Comparison of ENCODE assay signal across 17 cellular contexts in genomic region chr11:94141511-94142307, GRCh38. TPM values are rescaled to one million over a fixed set of nuclear protein-coding genes. Genes with fewer than 3 reads are reported as not detected.
DNase-seq lines count a peak whose midpoint lies in the region; ATAC-seq and TF ChIP-seq lines count a peak whose summit lies in the region.
"Had no signal": no experiment of that assay in that cellular context is flagged by ENCODE, and none has a peak within 500 bp of the region (broad histone marks: within the 10 kb centered on the region; RNA-seq: fewer than 3 reads in every experiment).

No MANE protein-coding gene starts in this region.

- H4K91ac ChIP-seq in IMR-90 (ENCODE audit: insufficient read depth, low read depth, low read length): peak overlapping the region; percentile 19

- H3K36me3 Mint-ChIP-seq in neural progenitor cell (peaks cover 1% of the 10 kb centered on the region), Caco-2 (ENCODE audit: insufficient read depth, unreplicated experiment) (no peaks in the 10 kb centered on the region)
- H3K36me3 Mint-ChIP-seq in activated T-helper 1 cell treated with anti-CD3 and anti-CD28 coated beads, Interleukin-12 subunit alpha, Interleukin-12 subunit beta, Interleukin-2, Interleukin-4 antibody, amounts not matched to agents 30 ng/mL and 10 ng/mL and 1 ng/mL, durations not matched to agents 14 hours and 24 hours and 36 hours (ENCODE audit: low read depth): peaks cover 10% of the 10 kb centered on the region

- peak overlapping the region; percentile 35; the same call in 2 of the 3 replicates for H2BK15ac ChIP-seq in IMR-90 (ENCODE audit: low read depth, low read length)

- peaks cover 100% of the 10 kb centered on the region for H3K79me2 ChIP-seq in neural progenitor cell (ENCODE audit: low read depth)

- in situ Hi-C loops in IMR-90 (cut with MboI; ENCODE audit: low sequenced_read_pairs): loop anchor here (25.0 kb wide), 3 partner anchors 621 to 1129 kb away; partner anchors contain the start of gene AMOTL1

- H2AFZ ChIP-seq in IMR-90 (replicated peaks; ENCODE audit: low read length, poor library complexity): peak overlapping the region; percentile 8
- no peak overlapping the region for H2AFZ ChIP-seq in neural progenitor cell (replicated peaks)

- H2BK20ac ChIP-seq in IMR-90 (ENCODE audit: low read depth, low read length): peak overlapping the region; percentile 63

- peak overlapping the region; percentile 44; the same call in 1 of the 2 replicates for H4K5ac ChIP-seq in IMR-90 (ENCODE audit: low read depth, low read length)

- peaks cover 27% of the 10 kb centered on the region for H3K9me1 ChIP-seq in IMR-90 (ENCODE audit: insufficient read depth, low read length)

- H3K27ac ChIP-seq in BLaER1 treated with 17β-estradiol and CSF1 and Interleukin-3, amounts not matched to agents 10 nM and 100 nM: peak overlapping the region in 5 of 11 experiments; percentile 7 to 22 (median 15); a peak in 5 of 22 replicates
- no peak overlapping the region for H3K27ac ChIP-seq in IMR-90 (ENCODE audit: insufficient read depth, low read length)
- peak overlapping the region; percentile 54 for H3K27ac ChIP-seq in epithelial cell of prostate
- peak overlapping the region; percentile 22 for H3K27ac ChIP-seq in neural progenitor cell
- H3K27ac ChIP-seq in psoas muscle: no peak overlapping the region
- H3K27ac ChIP-seq: SJSA1 had no signal

- peak overlapping the region; percentile 62 for H3K23ac ChIP-seq in IMR-90 (ENCODE audit: low read depth, low read length)

- H2AK9ac ChIP-seq in IMR-90 (replicated peaks; ENCODE audit: low read depth, low read length, poor library complexity): peak overlapping the region; percentile 39

- H3K27me3 Mint-ChIP-seq in neural progenitor cell (ENCODE audit: insufficient read depth, low read depth): peaks cover 2% of the 10 kb centered on the region
- H3K27me3 Mint-ChIP-seq in Caco-2 (ENCODE audit: insufficient read depth, unreplicated experiment): no peaks in the 10 kb centered on the region
- H3K27me3 Mint-ChIP-seq in activated T-helper 1 cell treated with anti-CD3 and anti-CD28 coated beads, Interleukin-12 subunit alpha, Interleukin-12 subunit beta, Interleukin-2, Interleukin-4 antibody, amounts not matched to agents 30 ng/mL and 10 ng/mL and 1 ng/mL, durations not matched to agents 14 hours and 24 hours and 36 hours (ENCODE audit: insufficient read depth): no peaks in the 10 kb centered on the region

- TF ChIP-seq RAD21 in IMR-90 (IDR thresholded peaks at IDR 0.05; ENCODE audit: low read length): no peak

- H3K4me1 ChIP-seq in BLaER1 treated with 17β-estradiol and CSF1 and Interleukin-3, amounts not matched to agents 10 nM and 100 nM: peaks cover 24 to 62% (median 34%) of the 10 kb centered on the region in 10 experiments; a peak in 19 of 20 replicates
- H3K4me1 ChIP-seq in IMR-90 (ENCODE audit: control insufficient read depth, insufficient read depth, low read length): peaks cover 26% of the 10 kb centered on the region
- peaks cover 49% of the 10 kb centered on the region for H3K4me1 ChIP-seq in neural progenitor cell
- H3K4me1 ChIP-seq in Caco-2: 0 out of 2 replicates have a peak, but pooled peaks cover 5% of the 10 kb centered on the region
- no peaks in the 10 kb centered on the region for H3K4me1 ChIP-seq in psoas muscle

- POLR2A ChIA-PET in IMR-90 (lab: Charles Lee; ENCODE audit: unreplicated experiment) (no interaction called here), Caco-2 (lab: Charles Lee) (no interaction called here)

- CTCF ChIA-PET in IMR-90 (lab: Yijun Ruan, JAX): no interaction called here
- CTCF ChIA-PET in Caco-2 (lab: Charles Lee): interaction anchor here (1.0 to 1.1 kb wide), 2 partner anchors 13 to 246 kb away, joined by 3 to 4 read pairs; partner anchors contain the start of gene PANX1

- intact Hi-C loops in IMR-90 (cut with micrococcal nuclease) (no loop called here), Caco-2 (cut with micrococcal nuclease; ENCODE audit: unreplicated experiment) (no loop called here), psoas muscle (cut with DNase I) (no loop called here)
- intact Hi-C loops in activated T-helper 1 cell treated with anti-CD3 and anti-CD28 coated beads, Interleukin-12 subunit alpha, Interleukin-12 subunit beta, Interleukin-2, Interleukin-4 antibody, amounts not matched to agents 30 ng/mL and 10 ng/mL and 1 ng/mL, durations not matched to agents 14 hours and 24 hours and 36 hours (cut with micrococcal nuclease): no loop called here

- peaks cover 21 to 43% (median 38%) of the 10 kb centered on the region in 11 experiments for H3K9me3 ChIP-seq in BLaER1 treated with 17β-estradiol and CSF1 and Interleukin-3, amounts not matched to agents 10 nM and 100 nM (replicated peaks in 1 of 11)
- H3K9me3 ChIP-seq in IMR-90 (ENCODE audit: control insufficient read depth, insufficient read depth, low read length): no peaks in the 10 kb centered on the region
- no peaks in the 10 kb centered on the region for H3K9me3 ChIP-seq in neural progenitor cell (ENCODE audit: low read depth)
- H3K9me3 ChIP-seq in Caco-2: no peaks in the 10 kb centered on the region
- no peaks in the 10 kb centered on the region for H3K9me3 ChIP-seq in psoas muscle
- H3K9me3 ChIP-seq: SJSA1 had no signal

- H3K9ac ChIP-seq in BLaER1 treated with 17β-estradiol and CSF1 and Interleukin-3, amounts not matched to agents 10 nM and 100 nM: no peak overlapping the region
- no peak overlapping the region; the same call in 1 of the 2 replicates for H3K9ac ChIP-seq in IMR-90 (ENCODE audit: low read depth, low read length)
- no peak overlapping the region for H3K9ac ChIP-seq in neural progenitor cell

- no peak overlapping the region for H3K4me3 ChIP-seq in BLaER1 treated with 17β-estradiol and CSF1 and Interleukin-3, amounts not matched to agents 10 nM and 100 nM
- no peak overlapping the region for H3K4me3 ChIP-seq in IMR-90 (ENCODE audit: insufficient read depth, low read depth, low read length)
- H3K4me3 ChIP-seq in neural progenitor cell: no peak overlapping the region
- H3K4me3 ChIP-seq in Caco-2 (ENCODE audit: low read depth, low read length): no peak overlapping the region
- no peak overlapping the region for H3K4me3 ChIP-seq in psoas muscle
- H3K4me3 ChIP-seq: SJSA1 had no signal

- no peak for TF ChIP-seq POLR2A in IMR-90 (IDR thresholded peaks at IDR 0.05; ENCODE audit: low read depth, low read length)

- dilution Hi-C loops in IMR-90 (cut with HindIII; ENCODE audit: low sequenced_read_pairs, unreplicated experiment): no loop called here

- DNase-seq in IMR-90 (no peak), epithelial cell of prostate (ENCODE audit: low read depth, low spot score) (no peak), neural progenitor cell (ENCODE audit: low spot score) (peak; percentile 25), Caco-2 (no peak), psoas muscle (no peak)
- no peak for DNase-seq in activated T-helper 1 cell treated with anti-CD3 and anti-CD28 coated beads, Interleukin-12 subunit alpha, Interleukin-12 subunit beta, Interleukin-2, Interleukin-4 antibody, amounts not matched to agents 30 ng/mL and 10 ng/mL and 1 ng/mL, durations not matched to agents 14 hours and 24 hours and 36 hours (ENCODE audit: low spot score)
- no peak for DNase-seq in activated T-cell treated with anti-CD3 and anti-CD28 coated beads, Interleukin-2, amount 50 U/mL, for 1 hour
- DNase-seq: activated CD4-positive, alpha-beta T cell treated with anti-CD3 and anti-CD28 coated beads for 1 hour; activated gamma-delta T cell treated with Interleukin-2 at 50 U/mL for 16 hours; amygdala; COR-L47; KBM-7; NCI-H2081; NCI-H510A treated with DMSO at 0.1 percent for 48 hours; T1000 had no signal

- H3K18ac ChIP-seq in IMR-90 (ENCODE audit: low read depth, low read length): peak overlapping the region; percentile 70

- no peak overlapping the region for H3K56ac ChIP-seq in IMR-90 (ENCODE audit: extremely low read depth, insufficient read depth, low read length)

- peak; percentile 35 for ATAC-seq in IMR-90 (ENCODE audit: low read depth)
- no peak for ATAC-seq in psoas muscle

- peak overlapping the region; percentile 80; the same call in 1 of the 2 replicates for H3K14ac ChIP-seq in IMR-90 (replicated peaks; ENCODE audit: low read depth, low read length)

- TF ChIP-seq CTCF in IMR-90 (conservative IDR thresholded peaks at IDR 0.05; ENCODE audit: low read depth, low read length): no peak
- no peak for TF ChIP-seq CTCF in neural progenitor cell (IDR thresholded peaks at IDR 0.05)
- no peak for TF ChIP-seq CTCF in Caco-2 (IDR thresholded peaks at IDR 0.05; ENCODE audit: insufficient read depth in 1 of 2, low read depth in 1 of 2, low read length in 1 of 2, severe bottlenecking in 1 of 2, unreplicated experiment in 1 of 2)
- no peak for TF ChIP-seq CTCF in psoas muscle (IDR thresholded peaks at IDR 0.05)

- H3K4me1 Mint-ChIP-seq in neural progenitor cell (peaks cover 40% of the 10 kb centered on the region), Caco-2 (ENCODE audit: low read depth, unreplicated experiment) (no peaks in the 10 kb centered on the region)
- peaks cover 63% of the 10 kb centered on the region for H3K4me1 Mint-ChIP-seq in activated T-helper 1 cell treated with anti-CD3 and anti-CD28 coated beads, Interleukin-12 subunit alpha, Interleukin-12 subunit beta, Interleukin-2, Interleukin-4 antibody, amounts not matched to agents 30 ng/mL and 10 ng/mL and 1 ng/mL, durations not matched to agents 14 hours and 24 hours and 36 hours (ENCODE audit: low read depth)

- peak overlapping the region in 7 of 11 experiments; percentile 2 to 67 (median 38); a peak in 11 of 22 replicates for H3K4me2 ChIP-seq in BLaER1 treated with 17β-estradiol and CSF1 and Interleukin-3, amounts not matched to agents 10 nM and 100 nM
- H3K4me2 ChIP-seq in IMR-90 (ENCODE audit: low read depth, low read length) (peak overlapping the region; percentile 6; the same call in 1 of the 2 replicates), neural progenitor cell (peak overlapping the region; percentile 4)

- peak overlapping the region; percentile 71 for H3K4ac ChIP-seq in IMR-90 (ENCODE audit: low read depth, low read length)

- H3K36me3 ChIP-seq in BLaER1 treated with 17β-estradiol and CSF1 and Interleukin-3, amounts not matched to agents 10 nM and 100 nM: peaks cover 0 to 74% (median 40%) of the 10 kb centered on the region in 11 experiments; a peak in 19 of 22 replicates
- no peaks in the 10 kb centered on the region for H3K36me3 ChIP-seq in IMR-90 (ENCODE audit: control insufficient read depth, insufficient read depth, low read length)
- no peaks in the 10 kb centered on the region for H3K36me3 ChIP-seq in neural progenitor cell
- no peaks in the 10 kb centered on the region for H3K36me3 ChIP-seq in Caco-2 (ENCODE audit: control insufficient read depth, insufficient read depth, low read length)
- no peaks in the 10 kb centered on the region for H3K36me3 ChIP-seq in psoas muscle (ENCODE audit: insufficient read depth in 1 of 2, low read depth in 1 of 2)
- H3K36me3 ChIP-seq: SJSA1 had no signal

- H3K79me1 ChIP-seq in IMR-90 (ENCODE audit: low read depth in 1 of 2, low read length in 2 of 2): peaks cover 33 to 80% of the 10 kb centered on the region in 2 experiments

- peak overlapping the region; percentile 58 for H2BK120ac ChIP-seq in IMR-90 (ENCODE audit: low read depth, low read length)

- 63% methylated on average over 3 of the region's 12 CpGs; no CpG with 5 or more reads in 1 of the 2 experiments for WGBS in IMR-90 (ENCODE audit: extremely low coverage in 2 of 2, insufficient read length in 1 of 2), 2 experiments
- 83 to 88% (median 86%) methylated on average over 9 to 12 of the region's 12 CpGs for WGBS in psoas muscle, 3 donors

- peaks cover 0 to 75% (median 60%) of the 10 kb centered on the region in 11 experiments; a peak in 19 of 22 replicates for H4K20me1 ChIP-seq in BLaER1 treated with 17β-estradiol and CSF1 and Interleukin-3, amounts not matched to agents 10 nM and 100 nM
- H4K20me1 ChIP-seq in IMR-90 (ENCODE audit: insufficient read depth, low read length): peaks cover 45% of the 10 kb centered on the region
- H4K20me1 ChIP-seq in neural progenitor cell (ENCODE audit: low read depth): peaks cover 78% of the 10 kb centered on the region

- no peak overlapping the region for H3K4me3 Mint-ChIP-seq in neural progenitor cell
- no peak overlapping the region for H3K4me3 Mint-ChIP-seq in Caco-2 (ENCODE audit: unreplicated experiment)
- H3K4me3 Mint-ChIP-seq in activated T-helper 1 cell treated with anti-CD3 and anti-CD28 coated beads, Interleukin-12 subunit alpha, Interleukin-12 subunit beta, Interleukin-2, Interleukin-4 antibody, amounts not matched to agents 30 ng/mL and 10 ng/mL and 1 ng/mL, durations not matched to agents 14 hours and 24 hours and 36 hours: no peak overlapping the region

- BruUV-seq in IMR-90 (replicated peaks; lab: Mats Ljungman, UMichigan) (no TSS peak), Caco-2 (replicated peaks; lab: Mats Ljungman, UMichigan) (no TSS peak)

- peaks cover 1% of the 10 kb centered on the region for H3K9me3 Mint-ChIP-seq in neural progenitor cell
- no peaks in the 10 kb centered on the region for H3K9me3 Mint-ChIP-seq in Caco-2 (ENCODE audit: unreplicated experiment)
- H3K9me3 Mint-ChIP-seq in activated T-helper 1 cell treated with anti-CD3 and anti-CD28 coated beads, Interleukin-12 subunit alpha, Interleukin-12 subunit beta, Interleukin-2, Interleukin-4 antibody, amounts not matched to agents 30 ng/mL and 10 ng/mL and 1 ng/mL, durations not matched to agents 14 hours and 24 hours and 36 hours: peaks cover 2% of the 10 kb centered on the region

- H3F3A ChIP-seq in neural progenitor cell (ENCODE audit: low read depth): peaks cover 6% of the 10 kb centered on the region

- H2BK5ac ChIP-seq in IMR-90 (ENCODE audit: low read depth, low read length, poor library complexity, severe bottlenecking): peak overlapping the region; percentile 20

- H3K27ac Mint-ChIP-seq in neural progenitor cell (peak overlapping the region; percentile 58), Caco-2 (ENCODE audit: unreplicated experiment) (no peak overlapping the region)
- H3K27ac Mint-ChIP-seq in activated T-helper 1 cell treated with anti-CD3 and anti-CD28 coated beads, Interleukin-12 subunit alpha, Interleukin-12 subunit beta, Interleukin-2, Interleukin-4 antibody, amounts not matched to agents 30 ng/mL and 10 ng/mL and 1 ng/mL, durations not matched to agents 14 hours and 24 hours and 36 hours: no peak overlapping the region

- no peaks in the 10 kb centered on the region for H3K27me3 ChIP-seq in BLaER1 treated with 17β-estradiol and CSF1 and Interleukin-3, amounts not matched to agents 10 nM and 100 nM
- H3K27me3 ChIP-seq in IMR-90 (ENCODE audit: control insufficient read depth, insufficient read depth, low read length): no peaks in the 10 kb centered on the region
- no peaks in the 10 kb centered on the region for H3K27me3 ChIP-seq in neural progenitor cell
- H3K27me3 ChIP-seq in Caco-2 (replicated peaks; ENCODE audit: control insufficient read depth, insufficient read depth, low read length): no peaks in the 10 kb centered on the region
- no peaks in the 10 kb centered on the region for H3K27me3 ChIP-seq in psoas muscle (ENCODE audit: insufficient read depth in 3 of 3, low read length in 2 of 3)
- H3K27me3 ChIP-seq: SJSA1 had no signal

- H2AK5ac ChIP-seq in IMR-90 (ENCODE audit: low read depth, low read length): peak overlapping the region; percentile 81

- H4K8ac ChIP-seq in IMR-90 (ENCODE audit: low read depth in 2 of 2, low read length in 2 of 2): peak overlapping the region in 1 of 2 experiments; percentile 31; a peak in 3 of 4 replicates

RNA-seq across cellular contexts. Expression of gene PANX1, which starts 13.1 kb away (rescaled TPM):
- total RNA-seq in IMR-90 (2012; rRNA removed) (70.3 and 70.8 TPM in 2 replicates), neural progenitor cell (ENCODE audit: low replicate concordance) (26.1 and 26.4 TPM in 2 replicates), Caco-2 (2022) (33.1 and 36.6 TPM in 2 replicates), psoas muscle (10 to 100 TPM in 3 of 4 donors, 1 to 10 TPM in 1; 9.2 to 87.2 (median 23.7) TPM)
- polyA plus RNA-seq in IMR-90 (2012; rRNA removed) (26.3 and 29.8 TPM in 2 replicates), psoas muscle (10 to 100 TPM; 14.3 to 45.7 (median 41.9) TPM)
- 13.5 and 16.4 TPM in 2 replicates for polyA plus RNA-seq in IMR-90 (2012; cell fraction: cytosol; rRNA removed)
- 5.1 and 13.1 TPM in 2 replicates for polyA plus RNA-seq in IMR-90 (2012; cell fraction: nucleus; rRNA removed; ENCODE audit: low replicate concordance)
- total RNA-seq in activated T-helper 1 cell treated with anti-CD3 and anti-CD28 coated beads, Interleukin-12 subunit alpha, Interleukin-12 subunit beta, Interleukin-2, Interleukin-4 antibody, amounts not matched to agents 30 ng/mL and 10 ng/mL and 1 ng/mL, durations not matched to agents 14 hours and 24 hours and 36 hours: 20.8 and 21.9 TPM in 2 replicates

Comparison
In these comparisons a context has a peak if more than half of its experiments do, and no peak if none do; other contexts are left out.
1. H3K27ac ChIP-seq: peak in epithelial cell of prostate (single experiment) and neural progenitor cell (single experiment); none in IMR-90 (single experiment) and psoas muscle (single experiment).
2. Peak in every context shown above with its lines, with median percentiles within 50 percentile points of each other: H3K4me2 ChIP-seq.